11 cellular contexts compared by ENCODE assay signal in genomic region chr4:20428410-20429160, GRCh38.
DNase-seq lines count a peak whose midpoint lies in the region; ATAC-seq and TF ChIP-seq lines count a peak whose summit lies in the region.
"Had no signal": no experiment of that assay in that cellular context is flagged by ENCODE, and none has a peak within 500 bp of the region (broad histone marks: within the 10 kb centered on the region; RNA-seq: fewer than 3 reads in every experiment).

No MANE protein-coding gene starts in this region.

- no peak overlapping the region for H3K27ac Mint-ChIP-seq in natural killer cell treated with Interleukin-12 subunit alpha and Interleukin-12 subunit beta and Interleukin-15 and Interleukin-18, amount 100 ng/mL, for 72 hours
- H3K27ac Mint-ChIP-seq: activated naive CD4-positive, alpha-beta T cell treated with anti-CD3 and anti-CD28 coated beads, Interleukin-2, amount 50 U/mL, for 24 hours; CD14-positive monocyte had no signal

- H3K4me1 Mint-ChIP-seq in natural killer cell treated with Interleukin-12 subunit alpha and Interleukin-12 subunit beta and Interleukin-15 and Interleukin-18, amount 100 ng/mL, for 72 hours (ENCODE audit: low read depth in 2 of 2): no peaks in the 10 kb centered on the region
- H3K4me1 Mint-ChIP-seq: activated naive CD4-positive, alpha-beta T cell treated with anti-CD3 and anti-CD28 coated beads, Interleukin-2, amount 50 U/mL, for 24 hours; CD14-positive monocyte had no signal

- H3K4me3 ChIP-seq in cardiac fibroblast (replicated peaks in 1 of 2; ENCODE audit: low read depth in 2 of 2, low read length in 2 of 2) (no peak overlapping the region), retinal pigment epithelial cell (ENCODE audit: low read length) (no peak overlapping the region)

- H3K4me3 Mint-ChIP-seq in natural killer cell treated with Interleukin-12 subunit alpha and Interleukin-12 subunit beta and Interleukin-15 and Interleukin-18, amount 100 ng/mL, for 72 hours: no peak overlapping the region
- H3K4me3 Mint-ChIP-seq: activated naive CD4-positive, alpha-beta T cell treated with anti-CD3 and anti-CD28 coated beads, Interleukin-2, amount 50 U/mL, for 24 hours; CD14-positive monocyte had no signal

- peaks cover 11 to 13% of the 10 kb centered on the region in 2 donors for H3K27me3 Mint-ChIP-seq in natural killer cell treated with Interleukin-12 subunit alpha and Interleukin-12 subunit beta and Interleukin-15 and Interleukin-18, amount 100 ng/mL, for 72 hours
- H3K27me3 Mint-ChIP-seq: activated naive CD4-positive, alpha-beta T cell treated with anti-CD3 and anti-CD28 coated beads, Interleukin-2, amount 50 U/mL, for 24 hours had no signal

- TF ChIP-seq CTCF in cardiac fibroblast (IDR thresholded peaks at IDR 0.05; ENCODE audit: low read depth, low read length) (peak; percentile 18), retinal pigment epithelial cell (conservative IDR thresholded peaks at IDR 0.05; ENCODE audit: low read depth, low read length) (peak; percentile 38)

- H3K36me3 Mint-ChIP-seq in natural killer cell treated with Interleukin-12 subunit alpha and Interleukin-12 subunit beta and Interleukin-15 and Interleukin-18, amount 100 ng/mL, for 72 hours: no peaks in the 10 kb centered on the region
- H3K36me3 Mint-ChIP-seq: activated naive CD4-positive, alpha-beta T cell treated with anti-CD3 and anti-CD28 coated beads, Interleukin-2, amount 50 U/mL, for 24 hours; CD14-positive monocyte had no signal

- in situ Hi-C loops in KBM-7 (cut with MboI; ENCODE audit: low pct_unique_long_range_greater_than_20kb, low sequenced_read_pairs): no loop called here

- H3K9me3 Mint-ChIP-seq in natural killer cell treated with Interleukin-12 subunit alpha and Interleukin-12 subunit beta and Interleukin-15 and Interleukin-18, amount 100 ng/mL, for 72 hours: no peaks in the 10 kb centered on the region
- H3K9me3 Mint-ChIP-seq: activated naive CD4-positive, alpha-beta T cell treated with anti-CD3 and anti-CD28 coated beads, Interleukin-2, amount 50 U/mL, for 24 hours; CD14-positive monocyte had no signal

- DNase-seq in NCI-H1694 treated with DMSO at 0.1 percent for 48 hours (lab: John Stamatoyannopoulos, UW): peak; percentile 0
- DNase-seq in NCI-H1694 (lab: John Stamatoyannopoulos, UW): no peak
- DNase-seq in KBM-7: peak; percentile 11
- peak; percentile 44 to 53 for DNase-seq in cardiac fibroblast (ENCODE audit: low read depth in 2 of 2)
- no peak for DNase-seq in retinal pigment epithelial cell (ENCODE audit: low read depth)
- no peak for DNase-seq in hepatic stellate cell (ENCODE audit: low spot score)
- DNase-seq in activated CD4-positive, alpha-beta T cell treated with anti-CD3 and anti-CD28 coated beads for 1 hour: no peak
- DNase-seq in natural killer cell treated with Interleukin-12 subunit alpha and Interleukin-12 subunit beta and Interleukin-15 and Interleukin-18, amount 100 ng/mL, for 72 hours (ENCODE audit: low spot score): no peak
- DNase-seq: SW 1271 had no signal

- no peak for ATAC-seq in natural killer cell treated with Interleukin-12 subunit alpha and Interleukin-12 subunit beta and Interleukin-15 and Interleukin-18, amount 100 ng/mL, for 72 hours

Comparison
In these comparisons a context has a peak if more than half of its experiments do, and no peak if none do; other contexts are left out.
1. DNase-seq: peak in NCI-H1694 treated with DMSO at 0.1 percent for 48 hours (single experiment), KBM-7 (single experiment) and cardiac fibroblast (2 of 2); none in NCI-H1694 (single experiment), retinal pigment epithelial cell (single experiment), hepatic stellate cell (single experiment), activated CD4-positive, alpha-beta T cell treated with anti-CD3 and anti-CD28 coated beads for 1 hour (single experiment) and natural killer cell treated with Interleukin-12 subunit alpha and Interleukin-12 subunit beta and Interleukin-15 and Interleukin-18, amount 100 ng/mL, for 72 hours (single experiment).